In the genomic region with DNA sequence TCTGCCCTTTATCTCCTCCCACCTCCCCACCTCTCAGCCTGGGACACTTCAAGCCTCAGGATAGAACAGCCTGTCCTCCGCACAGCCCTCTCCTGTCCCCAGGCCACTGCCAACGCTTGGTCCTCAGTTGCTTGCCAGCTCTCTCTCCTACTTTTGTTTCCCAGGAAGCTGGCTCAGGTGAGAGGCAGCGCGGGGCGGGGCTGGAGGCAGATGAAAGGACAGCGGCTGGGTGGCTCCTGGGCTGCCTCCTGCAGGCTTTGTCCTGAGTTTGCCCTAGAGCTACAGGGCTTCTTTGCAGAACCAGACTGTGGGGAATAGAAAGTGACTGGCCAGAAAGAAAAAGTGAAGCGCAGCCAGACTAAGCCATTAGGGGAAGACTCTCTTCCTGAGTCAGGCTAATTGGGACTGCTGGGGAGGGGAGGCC, we compare ENCODE assay signal across 1 cellular context.
TF ChIP-seq lines count a peak whose summit lies in the region.

No MANE protein-coding gene starts in this region.

TF ChIP-seq in HCT116, 20 proteins besides CTCF, POLR2A, EP300 and RAD21 (continued from another document):
- TF ChIP-seq CEBPB (IDR thresholded peaks at IDR 0.05; ENCODE audit: low read depth): no peak
- no peak for TF ChIP-seq ZFX (IDR thresholded peaks at IDR 0.05)
- TF ChIP-seq EZH2phosphoT487 (IDR thresholded peaks at IDR 0.05; ENCODE audit: borderline replicate concordance): no peak
- TF ChIP-seq CBX3 (IDR thresholded peaks at IDR 0.05; ENCODE audit: low read depth): no peak
